Comparison of ENCODE assay signal across 28 cellular contexts in the genomic region with DNA sequence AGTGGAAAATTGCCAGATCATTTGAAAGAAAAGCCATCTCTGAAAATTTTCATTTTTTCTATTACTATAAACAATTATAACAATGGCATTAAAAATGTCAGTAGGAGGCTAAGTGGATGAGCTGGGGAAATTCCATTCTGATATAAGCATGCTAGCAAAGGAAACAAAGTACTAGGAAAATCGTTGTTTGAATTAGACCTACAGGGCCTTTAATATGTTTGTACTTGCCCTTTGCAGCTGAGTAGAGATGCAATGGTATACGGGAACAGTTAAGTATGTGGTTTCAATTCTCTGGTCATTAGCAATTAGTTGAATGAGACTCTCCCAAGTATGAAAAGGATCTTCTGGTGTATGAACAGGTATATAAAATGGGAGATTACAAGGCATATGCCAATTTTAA.
"Had no signal": no experiment of that assay in that cellular context is flagged by ENCODE, and none has a peak within 500 bp of the region (broad histone marks: within the 10 kb centered on the region; RNA-seq: fewer than 3 reads in every experiment).

No MANE protein-coding gene starts in this region.

- H3K36me3 Mint-ChIP-seq: activated naive CD8-positive, alpha-beta T cell treated with anti-CD3 and anti-CD28 coated beads for 36 hours had no signal

- H3K27ac ChIP-seq: brain microvascular endothelial cell, cardiac muscle cell, Peyer's patch, WERI-Rb-1 had no signal

- H3K27ac Mint-ChIP-seq: activated CD4-positive, alpha-beta T cell treated with anti-CD3 and anti-CD28 coated beads, Interleukin-2, amount 10 ng/mL, durations not matched to agents 24 days and 14 days; activated CD8-positive, alpha-beta T cell treated with anti-CD3 and anti-CD28 coated beads for 36 hours; activated naive CD8-positive, alpha-beta T cell treated with anti-CD3 and anti-CD28 coated beads for 36 hours; activated T-cell treated with anti-CD3 and anti-CD28 coated beads, Interleukin-2, amount 50 U/mL, for 72 hours; activated T-helper 17 cell treated with anti-CD3 and anti-CD28 coated beads, Interleukin-2, amount 50 U/mL, for 72 hours had no signal

- H3K27me3 Mint-ChIP-seq: activated CD4-positive, alpha-beta T cell treated with anti-CD3 and anti-CD28 coated beads, Interleukin-2, amount 10 ng/mL, durations not matched to agents 24 days and 14 days; activated CD8-positive, alpha-beta T cell treated with anti-CD3 and anti-CD28 coated beads for 36 hours; activated naive CD8-positive, alpha-beta T cell treated with anti-CD3 and anti-CD28 coated beads for 36 hours; activated T-helper 17 cell treated with anti-CD3 and anti-CD28 coated beads, Interleukin-2, amount 50 U/mL, for 72 hours; central memory CD8-positive, alpha-beta T cell had no signal

- ATAC-seq: activated CD8-positive, alpha-beta T cell treated with anti-CD3 and anti-CD28 coated beads for 36 hours; activated T-cell treated with anti-CD3 and anti-CD28 coated beads, Interleukin-2, amount 50 U/mL, for 72 hours; activated T-helper 17 cell treated with anti-CD3 and anti-CD28 coated beads, Interleukin-2, amount 50 U/mL, for 72 hours had no signal

- H3K9me3 Mint-ChIP-seq: activated CD4-positive, alpha-beta T cell treated with anti-CD3 and anti-CD28 coated beads, Interleukin-2, amount 10 ng/mL, durations not matched to agents 24 days and 14 days; activated CD8-positive, alpha-beta T cell treated with anti-CD3 and anti-CD28 coated beads for 36 hours; central memory CD8-positive, alpha-beta T cell had no signal

- H3K4me1 ChIP-seq: Peyer's patch had no signal

- H3K4me1 Mint-ChIP-seq: activated CD4-positive, alpha-beta T cell treated with anti-CD3 and anti-CD28 coated beads, Interleukin-2, amount 10 ng/mL, durations not matched to agents 24 days and 14 days; activated naive CD8-positive, alpha-beta T cell treated with anti-CD3 and anti-CD28 coated beads for 36 hours; activated T-helper 17 cell treated with anti-CD3 and anti-CD28 coated beads, Interleukin-2, amount 50 U/mL, for 72 hours; central memory CD8-positive, alpha-beta T cell had no signal

- DNase-seq: activated CD4-positive, alpha-beta T cell treated with anti-CD3 and anti-CD28 coated beads, Interleukin-2, amount 10 ng/mL, durations not matched to agents 24 days and 14 days; activated CD4-positive, alpha-beta T cell treated with anti-CD3 and anti-CD28 coated beads, Interleukin-2, amount 50 U/mL, for 4 hours; activated CD8-positive, alpha-beta T cell treated with anti-CD3 and anti-CD28 coated beads for 36 hours; activated effector memory CD4-positive, alpha-beta T cell treated with anti-CD3 and anti-CD28 coated beads, Interleukin-2, amount 50 U/mL, for 16 hours; activated naive CD4-positive, alpha-beta T cell; activated naive CD4-positive, alpha-beta T cell treated with anti-CD3 and anti-CD28 coated beads, Interleukin-2, amount 50 U/mL, for 16 hours; activated naive CD8-positive, alpha-beta T cell treated with anti-CD3 and anti-CD28 coated beads for 36 hours; activated T-cell treated with anti-CD3 and anti-CD28 coated beads, Interleukin-2, amount 50 U/mL, for 1 hour; activated T-cell treated with anti-CD3 and anti-CD28 coated beads, Interleukin-2, amount 50 U/mL, for 72 hours; amniotic stem cell; aorta; brain microvascular endothelial cell; Karpas-422; NCI-H1436 treated with DMSO at 0.1 percent for 48 hours; NCI-H2029; NCI-H2227 treated with DMSO at 0.1 percent for 48 hours; NCI-H446 treated with DMSO at 0.1 percent for 48 hours; PC-3; Peyer's patch; RPMI8226; SIG-M5; SW 1271; T-helper 1 cell; T1000; WERI-Rb-1 had no signal

- H3K9me3 ChIP-seq: Peyer's patch had no signal

- H3K4me3 ChIP-seq: cardiac muscle cell, Peyer's patch had no signal

- H3K4me3 Mint-ChIP-seq: activated CD4-positive, alpha-beta T cell treated with anti-CD3 and anti-CD28 coated beads, Interleukin-2, amount 10 ng/mL, durations not matched to agents 24 days and 14 days; activated CD8-positive, alpha-beta T cell treated with anti-CD3 and anti-CD28 coated beads for 36 hours; activated naive CD8-positive, alpha-beta T cell treated with anti-CD3 and anti-CD28 coated beads for 36 hours; activated T-cell treated with anti-CD3 and anti-CD28 coated beads, Interleukin-2, amount 50 U/mL, for 72 hours; activated T-helper 17 cell treated with anti-CD3 and anti-CD28 coated beads, Interleukin-2, amount 50 U/mL, for 72 hours; central memory CD8-positive, alpha-beta T cell had no signal

- H3K27me3 ChIP-seq: brain microvascular endothelial cell, cardiac muscle cell, Peyer's patch had no signal

- H3K36me3 ChIP-seq: brain microvascular endothelial cell, cardiac muscle cell, Peyer's patch, WERI-Rb-1 had no signal
